ENCODE assay signal across 8 cellular contexts in genomic region chr10:102773986-102774385, GRCh38. TPM values are rescaled to one million over a fixed set of nuclear protein-coding genes. Genes with fewer than 3 reads are reported as not detected.
DNase-seq lines count a peak whose midpoint lies in the region; ATAC-seq and TF ChIP-seq lines count a peak whose summit lies in the region.
"Had no signal": no experiment of that assay in that cellular context is flagged by ENCODE, and none has a peak within 500 bp of the region (broad histone marks: within the 10 kb centered on the region; RNA-seq: fewer than 3 reads in every experiment).

No MANE protein-coding gene starts in this region.

- TF ChIP-seq CTCF in WTC11 (IDR thresholded peaks at IDR 0.05): no peak

- DNase-seq in WTC11 (ENCODE audit: low spot score) (no peak), iris pigment epithelial cell (ENCODE audit: low read depth) (peak; percentile 43), NCI-H510A (lab: John Stamatoyannopoulos, UW) (no peak), NCI-H146 treated with DMSO at 0.1 percent for 48 hours (lab: John Stamatoyannopoulos, UW; ENCODE audit: unreplicated experiment) (no peak)
- DNase-seq: cortex of kidney had no signal

- POLR2A ChIA-PET in WTC11 (lab: Charles Lee): no interaction called here

- H3K27me3 Mint-ChIP-seq in WTC11 (ENCODE audit: low read depth): no peaks in the 10 kb centered on the region
- H3K27me3 Mint-ChIP-seq in stimulated activated memory B cell treated with anti-CD40 and anti-IgM and Interleukin-4, amounts not matched to agents 10 μg/mL and 1 μg/mL and 100 μg/mL, for 72 hours: no peaks in the 10 kb centered on the region

- H3K9me3 Mint-ChIP-seq in WTC11: no peaks in the 10 kb centered on the region
- no peaks in the 10 kb centered on the region for H3K9me3 Mint-ChIP-seq in stimulated activated memory B cell treated with anti-CD40 and anti-IgM and Interleukin-4, amounts not matched to agents 10 μg/mL and 1 μg/mL and 100 μg/mL, for 72 hours

- CTCF ChIA-PET in WTC11 (lab: Charles Lee): no interaction called here

- H3K4me3 Mint-ChIP-seq in WTC11: no peak overlapping the region
- H3K4me3 Mint-ChIP-seq in stimulated activated memory B cell treated with anti-CD40 and anti-IgM and Interleukin-4, amounts not matched to agents 10 μg/mL and 1 μg/mL and 100 μg/mL, for 72 hours: no peak overlapping the region

- ATAC-seq in GM21447 (IDR thresholded peaks at IDR 0.05; ENCODE audit: unreplicated experiment) (peak; percentile 41), WTC11 (no peak), GM21825 (IDR thresholded peaks at IDR 0.05; ENCODE audit: unreplicated experiment) (no peak)
- no peak for ATAC-seq in stimulated activated memory B cell treated with anti-CD40 and anti-IgM and Interleukin-4, amounts not matched to agents 10 μg/mL and 1 μg/mL and 100 μg/mL, for 72 hours

- no peaks in the 10 kb centered on the region for H3K36me3 Mint-ChIP-seq in WTC11
- H3K36me3 Mint-ChIP-seq in stimulated activated memory B cell treated with anti-CD40 and anti-IgM and Interleukin-4, amounts not matched to agents 10 μg/mL and 1 μg/mL and 100 μg/mL, for 72 hours: peaks cover 16% of the 10 kb centered on the region

- H3K4me1 Mint-ChIP-seq in WTC11: peaks cover 44% of the 10 kb centered on the region
- peaks cover 62% of the 10 kb centered on the region for H3K4me1 Mint-ChIP-seq in stimulated activated memory B cell treated with anti-CD40 and anti-IgM and Interleukin-4, amounts not matched to agents 10 μg/mL and 1 μg/mL and 100 μg/mL, for 72 hours

- peak overlapping the region; percentile 63 for H3K27ac Mint-ChIP-seq in WTC11
- peak overlapping the region; percentile 18 for H3K27ac Mint-ChIP-seq in stimulated activated memory B cell treated with anti-CD40 and anti-IgM and Interleukin-4, amounts not matched to agents 10 μg/mL and 1 μg/mL and 100 μg/mL, for 72 hours

TF ChIP-seq in WTC11, 78 proteins besides CTCF, POLR2A, EP300 and RAD21:
- TF ChIP-seq KAT7 (CRISPR knock-in tag; IDR thresholded peaks at IDR 0.05; ENCODE audit: borderline replicate concordance) (no peak), SP1 (CRISPR knock-in tag; conservative IDR thresholded peaks at IDR 0.05) (no peak), ZNF121 (CRISPR knock-in tag; IDR thresholded peaks at IDR 0.05) (no peak)
TF ChIP-seq in WTC11: peak in this region for 0.

RNA-seq across cellular contexts. Expression of gene WBP1L, which starts 30.2 kb away (rescaled TPM):
- 25.9 to 26.8 TPM (median 26.4 TPM) in 3 replicates for total RNA-seq in WTC11 (2021)

RNA-seq across cellular contexts. Expression of gene SFXN2, which starts 59.5 kb away (rescaled TPM):
- total RNA-seq in WTC11 (2021): 15.7 to 21.2 TPM (median 15.9 TPM) in 3 replicates

RNA-seq across cellular contexts. Expression of gene ARL3, which starts 59.8 kb away (rescaled TPM):
- 13.3 to 16.1 TPM (median 15.6 TPM) in 3 replicates for total RNA-seq in WTC11 (2021)
